In genomic region chr1:246779561-246780175, GRCh38 we compare ENCODE assay signal across 2 cellular contexts.
A peak's percentile ranks its signal among the peaks of the same experiment; 100 is the strongest.
TF ChIP-seq lines count a peak whose summit lies in the region.

No MANE protein-coding gene starts in this region.

TF ChIP-seq in HepG2, 621 proteins besides CTCF, POLR2A, EP300 and RAD21:
- TF ChIP-seq HOXA7 (CRISPR knock-in tag; IDR thresholded peaks at IDR 0.05), result no peak
- no peak for TF ChIP-seq PREB (CRISPR knock-in tag; IDR thresholded peaks at IDR 0.05)
- peak; percentile 34 for TF ChIP-seq RBM22 (optimal IDR thresholded peaks at IDR 0.05; ENCODE audit: low read length)
- no peak for TF ChIP-seq SMARCC2 (IDR thresholded peaks at IDR 0.05)
- TF ChIP-seq RXRB (CRISPR knock-in tag; IDR thresholded peaks at IDR 0.05; ENCODE audit: borderline replicate concordance), result no peak

TF ChIP-seq in K562, 482 proteins besides CTCF, POLR2A, EP300 and RAD21:
- TF ChIP-seq ZFP36 (IDR thresholded peaks at IDR 0.05; ENCODE audit: low read depth, low read length, partially characterized antibody), result no peak
- TF ChIP-seq ZC3H4 (CRISPR knock-in tag; IDR thresholded peaks at IDR 0.05; ENCODE audit: borderline replicate concordance), result no peak
- TF ChIP-seq C11orf30 (IDR thresholded peaks at IDR 0.05; ENCODE audit: low read depth), result no peak
- TF ChIP-seq FOXM1 (IDR thresholded peaks at IDR 0.05; ENCODE audit: low read depth), result no peak
- TF ChIP-seq FOXM1 (CRISPR knock-in tag; IDR thresholded peaks at IDR 0.05; ENCODE audit: low read depth), result no peak
- TF ChIP-seq POLR2G (IDR thresholded peaks at IDR 0.05; ENCODE audit: low read depth, low read length), result 0 out of 2 replicates have a peak, but pooled peaks have one; percentile 18
- peak; percentile 13; the same call in 1 of the 2 replicates for TF ChIP-seq MAX (CRISPR knock-in tag; IDR thresholded peaks at IDR 0.05)
- no peak for TF ChIP-seq GTF2E2 (tag; IDR thresholded peaks at IDR 0.05)
- TF ChIP-seq FOXK1 (CRISPR knock-in tag; IDR thresholded peaks at IDR 0.05; ENCODE audit: borderline replicate concordance), result no peak
- TF ChIP-seq FOXA3 (CRISPR knock-in tag; conservative IDR thresholded peaks at IDR 0.05 in 1 of 2, IDR thresholded peaks at IDR 0.05 in 1 of 2), result no peak
- TF ChIP-seq BCLAF1 (IDR thresholded peaks at IDR 0.05; ENCODE audit: borderline replicate concordance in 1 of 2, control insufficient read depth in 1 of 2, low read depth in 2 of 2, low read length in 1 of 2), result no peak
